8 cellular contexts compared by ENCODE assay signal in genomic region chr13:49690133-49690989, GRCh38. TPM values are rescaled to one million over a fixed set of nuclear protein-coding genes. Genes with fewer than 3 reads are reported as not detected.
DNase-seq lines count a peak whose midpoint lies in the region; ATAC-seq and TF ChIP-seq lines count a peak whose summit lies in the region.

No MANE protein-coding gene starts in this region.

- no peak overlapping the region for H3K4ac ChIP-seq in mesenchymal stem cell (ENCODE audit: low read depth in 1 of 2, low read length in 2 of 2)

- H2AK5ac ChIP-seq in mesenchymal stem cell (ENCODE audit: low read length, severe bottlenecking): no peak overlapping the region

- H4K91ac ChIP-seq in mesenchymal stem cell (ENCODE audit: low read length): no peak overlapping the region

- peak overlapping the region; percentile 84 for H3K4me2 ChIP-seq in mesenchymal stem cell (ENCODE audit: low read length, poor library complexity, severe bottlenecking)

- H3K4me3 ChIP-seq in GM06990 (replicated peaks; ENCODE audit: low read depth, low read length) (peak overlapping the region; percentile 65), choroid plexus epithelial cell (ENCODE audit: low read depth, low read length) (peak overlapping the region; percentile 80), mesenchymal stem cell (ENCODE audit: insufficient read depth in 1 of 2, low read depth in 1 of 2, low read length in 2 of 2) (peak overlapping the region; percentile 75 to 80)

- H2BK15ac ChIP-seq in mesenchymal stem cell (ENCODE audit: low read depth, poor library complexity, severe bottlenecking): no peak overlapping the region

- peak overlapping the region; percentile 55 for H3K27ac ChIP-seq in mesenchymal stem cell (ENCODE audit: low read length, poor library complexity, severe bottlenecking)

- H3K27me3 ChIP-seq in GM06990 (replicated peaks; ENCODE audit: control insufficient read depth, insufficient read depth, low read length) (no peaks in the 10 kb centered on the region), mesenchymal stem cell (ENCODE audit: control insufficient read depth in 1 of 2, insufficient read depth in 1 of 2, low read length in 2 of 2) (no peaks in the 10 kb centered on the region)

- no peak overlapping the region for H3K23ac ChIP-seq in mesenchymal stem cell (ENCODE audit: low read length in 2 of 2)

- WGBS in mesenchymal stem cell: 8% methylated on average over 11 of the region's 17 CpGs

- H4K8ac ChIP-seq in mesenchymal stem cell (ENCODE audit: low read length): no peak overlapping the region

- H3K9me3 ChIP-seq in mesenchymal stem cell (ENCODE audit: control insufficient read depth, low read length): no peaks in the 10 kb centered on the region

- no peak overlapping the region for H2BK120ac ChIP-seq in mesenchymal stem cell (ENCODE audit: low read depth, low read length)

- peak overlapping the region; percentile 90 for H3K9ac ChIP-seq in mesenchymal stem cell (ENCODE audit: low read length)

- no peak overlapping the region for H2BK12ac ChIP-seq in mesenchymal stem cell (ENCODE audit: low read length in 2 of 2)

- no peak overlapping the region for H2AFZ ChIP-seq in mesenchymal stem cell (ENCODE audit: low read depth, low read length)

- TF ChIP-seq CTCF in GM06990 (IDR thresholded peaks at IDR 0.05; ENCODE audit: insufficient read depth, low read length, poor library complexity, severe bottlenecking) (no peak), choroid plexus epithelial cell (conservative IDR thresholded peaks at IDR 0.05; ENCODE audit: low read depth, low read length) (no peak), GM10266 (IDR thresholded peaks at IDR 0.05; ENCODE audit: control insufficient read depth, insufficient read depth, low read depth, missing control alignments) (no peak)

- H2BK5ac ChIP-seq in mesenchymal stem cell (ENCODE audit: low read depth, low read length, poor library complexity, severe bottlenecking): no peak overlapping the region

- peaks cover 22% of the 10 kb centered on the region for H3K79me1 ChIP-seq in mesenchymal stem cell (replicated peaks; ENCODE audit: low read length, poor library complexity, severe bottlenecking)

- DNase-seq in A172 (ENCODE audit: low spot score) (peak; percentile 44), GM06990 (ENCODE audit: extremely low read depth, insufficient read length) (no peak), NCI-H1694 treated with DMSO at 0.1 percent for 48 hours (lab: John Stamatoyannopoulos, UW) (peak; percentile 46), choroid plexus epithelial cell (ENCODE audit: low read depth) (peak; percentile 73), mesenchymal stem cell (peak; percentile 64), ureter (ENCODE audit: low spot score) (no peak), GM10266 (ENCODE audit: extremely low spot score) (no peak)

- peaks cover 5% of the 10 kb centered on the region for H3K4me1 ChIP-seq in mesenchymal stem cell (ENCODE audit: control insufficient read depth, insufficient read depth, low read depth, low read length)

- H3K18ac ChIP-seq in mesenchymal stem cell (ENCODE audit: low read depth in 1 of 2, low read length in 2 of 2): no peak overlapping the region

- no peak overlapping the region for H3K14ac ChIP-seq in mesenchymal stem cell (ENCODE audit: low read length in 2 of 2)

- peaks cover 1% of the 10 kb centered on the region for H3K36me3 ChIP-seq in GM06990 (ENCODE audit: control insufficient read depth, insufficient read depth, low read length)
- H3K36me3 ChIP-seq in mesenchymal stem cell (ENCODE audit: control insufficient read depth in 1 of 2, insufficient read depth in 2 of 2, low read depth in 1 of 2, low read length in 2 of 2): peaks cover 11 to 13% of the 10 kb centered on the region in 2 experiments

- peak; percentile 6 for ATAC-seq in HG02610 (IDR thresholded peaks at IDR 0.05; ENCODE audit: unreplicated experiment)

RNA-seq across cellular contexts. Expression of gene EBPL, which starts 0.9 kb away (rescaled TPM):
- 123 and 133 TPM in 2 replicates for total RNA-seq in A172 (2014; rRNA removed; shearing (Covaris generic))
- 64.8 TPM for polyA plus RNA-seq in mesenchymal stem cell (2013, experiment 1 of 2)
- 66.7 TPM for polyA plus RNA-seq in mesenchymal stem cell (2013, experiment 2 of 2)
- 51.5 TPM for total RNA-seq in ureter

Comparison
In these comparisons a context has a peak if more than half of its experiments do, and no peak if none do; other contexts are left out.
1. DNase-seq: peak in A172 (single experiment), NCI-H1694 treated with DMSO at 0.1 percent for 48 hours (single experiment), choroid plexus epithelial cell (single experiment) and mesenchymal stem cell (single experiment); none in GM06990 (single experiment), ureter (single experiment) and GM10266 (single experiment).
2. Peak in every context shown above with its lines, with median percentiles within 50 percentile points of each other: H3K4me3 ChIP-seq.